ENCODE assay signal across 1 cellular context in genomic region chr3:186109897-186110803, GRCh38.
TF ChIP-seq lines count a peak whose summit lies in the region.

No MANE protein-coding gene starts in this region.

TF ChIP-seq in HEK293, 187 proteins besides CTCF, POLR2A, EP300 and RAD21 (continued from another document):
- TF ChIP-seq GLIS2 (tag by site-specific recombination; IDR thresholded peaks at IDR 0.05) (peak; percentile 78), BCL11B (tag by site-specific recombination; IDR thresholded peaks at IDR 0.05; ENCODE audit: low read depth) (no peak), HOXD13 (CRISPR knock-in tag; IDR thresholded peaks at IDR 0.05; ENCODE audit: borderline replicate concordance) (no peak), ZNF76 (tag by site-specific recombination; IDR thresholded peaks at IDR 0.05; ENCODE audit: borderline replicate concordance, low read depth) (no peak), ZNF398 (tag by site-specific recombination; IDR thresholded peaks at IDR 0.05) (peak; percentile 77), ZIC2 (tag by site-specific recombination; IDR thresholded peaks at IDR 0.05) (peak; percentile 95), ZNF335 (tag by site-specific recombination; conservative IDR thresholded peaks at IDR 0.05) (peak; percentile 50), ZNF24 (tag by site-specific recombination; IDR thresholded peaks at IDR 0.05) (no peak), WT1 (tag by site-specific recombination; IDR thresholded peaks at IDR 0.05) (peak; percentile 73)
TF ChIP-seq in HEK293: peak in this region for 13.
